ENCODE assay signal across 19 cellular contexts in the genomic region with DNA sequence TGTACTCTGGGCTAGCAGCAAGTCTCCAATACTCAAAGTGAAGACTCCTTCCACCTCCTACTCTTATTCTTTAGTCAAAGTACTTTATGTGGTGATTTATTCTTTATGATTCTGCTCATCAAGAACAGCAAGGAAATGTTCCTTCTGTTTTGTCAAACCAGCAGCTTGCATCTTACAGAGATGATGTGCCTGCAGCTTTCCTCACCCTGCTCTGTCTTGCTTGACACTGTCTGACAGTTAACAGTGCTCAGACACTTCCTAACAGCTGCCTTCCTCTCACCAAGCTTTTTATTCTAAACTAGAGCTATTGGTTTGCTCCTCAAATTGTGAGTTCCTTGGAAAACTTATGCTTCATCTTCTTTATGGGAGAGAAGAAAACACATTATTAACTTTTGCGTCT.
A peak's percentile ranks its signal among the peaks of the same experiment; 100 is the strongest.
DNase-seq lines count a peak whose midpoint lies in the region; ATAC-seq, FAIRE-seq and TF ChIP-seq lines count a peak whose summit lies in the region.
"Had no signal": no experiment of that assay in that cellular context is flagged by ENCODE, and none has a peak within 500 bp of the region (broad histone marks: within the 10 kb centered on the region; RNA-seq: fewer than 3 reads in every experiment).

No MANE protein-coding gene starts in this region.

- H2BK120ac ChIP-seq in trophoblast cell (ENCODE audit: insufficient read depth, low read length, poor library complexity), result no peak overlapping the region

- ATAC-seq in GM18867 (IDR thresholded peaks at IDR 0.05; ENCODE audit: unreplicated experiment) (no peak), HG02759 (IDR thresholded peaks at IDR 0.05; ENCODE audit: unreplicated experiment) (no peak), HG03108 (IDR thresholded peaks at IDR 0.05; ENCODE audit: unreplicated experiment) (no peak)

- H3K27me3 Mint-ChIP-seq in mesothelial cell of epicardium (ENCODE audit: low read depth), result no peaks in the 10 kb centered on the region
- H3K27me3 Mint-ChIP-seq: CD4-positive, alpha-beta memory T cell had no signal

- H3K9me3 ChIP-seq in trophoblast cell (ENCODE audit: insufficient read depth, low read depth, low read length), result no peaks in the 10 kb centered on the region

- H2BK12ac ChIP-seq in trophoblast cell (ENCODE audit: low read length), result no peak overlapping the region

- H3K9me3 Mint-ChIP-seq in mesothelial cell of epicardium, result no peaks in the 10 kb centered on the region

- no peak overlapping the region for H3K9ac ChIP-seq in trophoblast cell (ENCODE audit: low read length)
- H3K9ac ChIP-seq: GM23248 had no signal

- peaks cover 8 to 9% of the 10 kb centered on the region in 2 experiments for H3K4me1 ChIP-seq in trophoblast cell (ENCODE audit: control insufficient read depth in 1 of 2, insufficient read depth in 2 of 2, low read length in 2 of 2)

- no peaks in the 10 kb centered on the region for H3K79me2 ChIP-seq in trophoblast cell (ENCODE audit: control insufficient read depth, insufficient read depth, low read length, poor library complexity)

- no peak overlapping the region for H3K4ac ChIP-seq in trophoblast cell (ENCODE audit: low read depth, low read length)

- no peak overlapping the region for H3K4me3 ChIP-seq in trophoblast cell (ENCODE audit: low read depth, low read length)
- H3K4me3 ChIP-seq: GM23248 had no signal

- H3K27me3 ChIP-seq in trophoblast cell (ENCODE audit: insufficient read depth, low read length), result no peaks in the 10 kb centered on the region

- no peak overlapping the region for H4K91ac ChIP-seq in trophoblast cell (ENCODE audit: low read depth, low read length)

- no peak overlapping the region for H3K23ac ChIP-seq in trophoblast cell (ENCODE audit: low read length)

- no peak overlapping the region for H2AK5ac ChIP-seq in trophoblast cell (ENCODE audit: low read length)

- H3K4me2 ChIP-seq in trophoblast cell (ENCODE audit: low read length), result no peak overlapping the region

- WGBS in trophoblast cell (ENCODE audit: extremely low coverage, insufficient coverage, insufficient read length), result no CpG with 5 or more reads among the region's 1 CpG

- no peak overlapping the region for H3K14ac ChIP-seq in trophoblast cell (ENCODE audit: low read length)

- DNase-seq in mesothelial cell of epicardium (ENCODE audit: low spot score in 2 of 2, unreplicated experiment in 2 of 2) (no peak), trophoblast cell (no peak), urothelium cell line (ENCODE audit: low spot score) (no peak)
- DNase-seq: C1 segment of cervical spinal cord; Calu3; CD4-positive, alpha-beta memory T cell; COR-L47; DMS53; DMS79 treated with DMSO at 0.1 percent for 48 hours; GF-D8; GM23248; H7; HCEC 1CT had no signal

- TF ChIP-seq CTCF in mesothelial cell of epicardium (IDR thresholded peaks at IDR 0.05; ENCODE audit: unreplicated experiment), result no peak

- peaks cover 47% of the 10 kb centered on the region for H3K4me1 Mint-ChIP-seq in mesothelial cell of epicardium
- H3K4me1 Mint-ChIP-seq: CD4-positive, alpha-beta memory T cell had no signal

- FAIRE-seq in urothelium cell line (lab: Jason Lieb, UNC), result peak; percentile 13
- FAIRE-seq: GM12891, GM18507, H1 had no signal

- H3K18ac ChIP-seq in trophoblast cell (ENCODE audit: low read length), result no peak overlapping the region

- peaks cover 5% of the 10 kb centered on the region for H3K79me1 ChIP-seq in trophoblast cell (ENCODE audit: low read length)

- H3K27ac ChIP-seq in trophoblast cell (ENCODE audit: low read depth, low read length), result peak overlapping the region; percentile 65
- H3K27ac ChIP-seq: GM23248 had no signal

- H3K36me3 Mint-ChIP-seq in mesothelial cell of epicardium, result no peaks in the 10 kb centered on the region
- H3K36me3 Mint-ChIP-seq: CD4-positive, alpha-beta memory T cell had no signal

- no peak overlapping the region for H3K4me3 Mint-ChIP-seq in mesothelial cell of epicardium
- H3K4me3 Mint-ChIP-seq: CD4-positive, alpha-beta memory T cell had no signal

- no peak overlapping the region for H4K12ac ChIP-seq in trophoblast cell (ENCODE audit: low read depth, low read length)

- H3K36me3 ChIP-seq in trophoblast cell (ENCODE audit: control insufficient read depth in 1 of 2, insufficient read depth in 2 of 2, low read length in 2 of 2), result no peaks in the 10 kb centered on the region

- peak overlapping the region; percentile 27 for H3K27ac Mint-ChIP-seq in mesothelial cell of epicardium
- H3K27ac Mint-ChIP-seq: CD4-positive, alpha-beta memory T cell had no signal

- H2AFZ ChIP-seq in trophoblast cell (ENCODE audit: insufficient read depth, low read length, poor library complexity), result no peak overlapping the region
- H2AFZ ChIP-seq: GM23248 had no signal

- no peak overlapping the region for H2BK5ac ChIP-seq in trophoblast cell (ENCODE audit: low read depth, low read length, poor library complexity)

- no peak overlapping the region for H4K8ac ChIP-seq in trophoblast cell (ENCODE audit: low read depth, low read length)
